In genomic region chr7:2243483-2243840, GRCh38 we compare ENCODE assay signal across 10 cellular contexts. TPM values are rescaled to one million over a fixed set of nuclear protein-coding genes. Genes with fewer than 3 reads are reported as not detected.
DNase-seq lines count a peak whose midpoint lies in the region; TF ChIP-seq lines count a peak whose summit lies in the region.
"Had no signal": no experiment of that assay in that cellular context is flagged by ENCODE, and none has a peak within 500 bp of the region (broad histone marks: within the 10 kb centered on the region; RNA-seq: fewer than 3 reads in every experiment).

No MANE protein-coding gene starts in this region.

- H3K27ac Mint-ChIP-seq in activated naive CD4-positive, alpha-beta T cell treated with anti-CD3 and anti-CD28 coated beads for 36 hours = no peak overlapping the region
- H3K27ac Mint-ChIP-seq in brain = no peak overlapping the region

- H2AFZ ChIP-seq in smooth muscle cell (ENCODE audit: low read depth) = no peak overlapping the region

- no peak overlapping the region for H3K27ac ChIP-seq in smooth muscle cell (ENCODE audit: low read depth)

- H3K36me3 Mint-ChIP-seq in activated naive CD4-positive, alpha-beta T cell treated with anti-CD3 and anti-CD28 coated beads for 36 hours (ENCODE audit: low read depth) = peaks cover 15% of the 10 kb centered on the region
- peaks cover 12% of the 10 kb centered on the region for H3K36me3 Mint-ChIP-seq in brain

- no peak for TF ChIP-seq CTCF in brain (conservative IDR thresholded peaks at IDR 0.05)
- no peak for TF ChIP-seq CTCF in smooth muscle cell (IDR thresholded peaks at IDR 0.05; ENCODE audit: borderline replicate concordance, insufficient read depth, poor library complexity, severe bottlenecking)

- no peak for DNase-seq in activated naive CD4-positive, alpha-beta T cell treated with anti-CD3 and anti-CD28 coated beads for 36 hours
- DNase-seq in activated naive CD4-positive, alpha-beta T cell treated with Interleukin-2 at 50 U/mL for 16 hours = no peak
- DNase-seq in NT2/D1 (ENCODE audit: low read depth, low spot score) (no peak), smooth muscle cell (lab: John Stamatoyannopoulos, UW; ENCODE audit: unreplicated experiment) (no peak), ureter (ENCODE audit: low spot score) (no peak), NCI-H82 (lab: John Stamatoyannopoulos, UW) (no peak), Ammon's horn (ENCODE audit: low spot score) (no peak)
- DNase-seq: NCI-H187 had no signal

- H4K20me1 ChIP-seq in smooth muscle cell (ENCODE audit: low read depth) = no peaks in the 10 kb centered on the region

- no peaks in the 10 kb centered on the region for H3K27me3 Mint-ChIP-seq in activated naive CD4-positive, alpha-beta T cell treated with anti-CD3 and anti-CD28 coated beads for 36 hours (ENCODE audit: low read depth)
- H3K27me3 Mint-ChIP-seq in brain = peaks cover 5% of the 10 kb centered on the region
- H3K27me3 Mint-ChIP-seq: B cell had no signal

- H3K4me3 Mint-ChIP-seq in activated naive CD4-positive, alpha-beta T cell treated with anti-CD3 and anti-CD28 coated beads for 36 hours = peak overlapping the region; percentile 97
- peak overlapping the region; percentile 67 to 98 (median 92) for H3K4me3 Mint-ChIP-seq in brain

- no peaks in the 10 kb centered on the region for H3K9me3 ChIP-seq in NT2/D1 (ENCODE audit: insufficient read depth, low read length)
- no peaks in the 10 kb centered on the region for H3K9me3 ChIP-seq in smooth muscle cell (replicated peaks; ENCODE audit: low read depth)

- H3K4me1 Mint-ChIP-seq in activated naive CD4-positive, alpha-beta T cell treated with anti-CD3 and anti-CD28 coated beads for 36 hours (ENCODE audit: low read depth) = peaks cover 21% of the 10 kb centered on the region
- peaks cover 26% of the 10 kb centered on the region for H3K4me1 Mint-ChIP-seq in brain

- WGBS in smooth muscle cell (ENCODE audit: low lambda C conversion rate) = 86% methylated on average over 10 of the region's 10 CpGs

- H3K79me2 ChIP-seq in smooth muscle cell (ENCODE audit: low read depth) = peaks cover 27% of the 10 kb centered on the region

- H3K27me3 ChIP-seq in NT2/D1 (ENCODE audit: insufficient read depth, insufficient read length) (no peaks in the 10 kb centered on the region), smooth muscle cell (ENCODE audit: low read depth) (no peaks in the 10 kb centered on the region)

- H3K9ac ChIP-seq in NT2/D1 (ENCODE audit: insufficient read length, low read depth) (peak overlapping the region; percentile 94), smooth muscle cell (ENCODE audit: low read depth) (no peak overlapping the region)

- H3K4me2 ChIP-seq in smooth muscle cell = peak overlapping the region; percentile 100

- H3K4me3 ChIP-seq in NT2/D1 (ENCODE audit: insufficient read length, low read depth) (no peak overlapping the region), smooth muscle cell (no peak overlapping the region)

- H3K4me1 ChIP-seq in NT2/D1 (ENCODE audit: insufficient read depth, insufficient read length) = peaks cover 18% of the 10 kb centered on the region
- H3K4me1 ChIP-seq in smooth muscle cell (ENCODE audit: low read depth) = peaks cover 12% of the 10 kb centered on the region

- H3K9me3 Mint-ChIP-seq in activated naive CD4-positive, alpha-beta T cell treated with anti-CD3 and anti-CD28 coated beads for 36 hours = no peaks in the 10 kb centered on the region
- no peaks in the 10 kb centered on the region for H3K9me3 Mint-ChIP-seq in brain

- H3F3A ChIP-seq in smooth muscle cell (ENCODE audit: low read depth) = no peaks in the 10 kb centered on the region

- CTCF ChIA-PET in activated naive CD4-positive, alpha-beta T cell treated with anti-CD3 and anti-CD28 coated beads for 36 hours (lab: Charles Lee) = no interaction called here

- intact Hi-C loops in activated naive CD4-positive, alpha-beta T cell treated with anti-CD3 and anti-CD28 coated beads for 36 hours (cut with micrococcal nuclease) = loop anchor here (2.0 kb wide), 1 partner anchor 109 kb away; no protein-coding TSS in a partner anchor

- H3K36me3 ChIP-seq in NT2/D1 (ENCODE audit: insufficient read depth, insufficient read length, low read length) = peaks cover 63% of the 10 kb centered on the region
- H3K36me3 ChIP-seq in smooth muscle cell (ENCODE audit: low read depth) = no peaks in the 10 kb centered on the region

RNA-seq across cellular contexts. Expression of gene NUDT1, which starts 1.4 kb away (rescaled TPM):
- 100 to 1,000 TPM; 115 to 118 TPM for total RNA-seq in activated naive CD4-positive, alpha-beta T cell treated with anti-CD3 and anti-CD28 coated beads for 36 hours
- polyA plus RNA-seq in brain (ENCODE audit: insufficient read depth, low read depth, low replicate concordance) = 82.3 TPM
- total RNA-seq in smooth muscle cell = 17.8 and 20.7 TPM in 2 replicates
- polyA plus RNA-seq in smooth muscle cell = 46.0 and 51.2 TPM in 2 replicates
- 8.9 TPM for total RNA-seq in ureter

RNA-seq across cellular contexts. Expression of gene MRM2, which starts 1.5 kb away (rescaled TPM):
- 10 to 100 TPM; 21.0 to 24.0 TPM for total RNA-seq in activated naive CD4-positive, alpha-beta T cell treated with anti-CD3 and anti-CD28 coated beads for 36 hours
- 30.9 TPM for polyA plus RNA-seq in brain (ENCODE audit: insufficient read depth, low read depth, low replicate concordance)
- total RNA-seq in smooth muscle cell = 13.0 and 17.1 TPM in 2 replicates
- polyA plus RNA-seq in smooth muscle cell = 30.8 and 34.8 TPM in 2 replicates
- 34.2 TPM for total RNA-seq in ureter

RNA-seq across cellular contexts. Expression of gene MAD1L1, which starts 10.7 kb away (rescaled TPM):
- 10 to 100 TPM; 37.5 to 40.2 TPM for total RNA-seq in activated naive CD4-positive, alpha-beta T cell treated with anti-CD3 and anti-CD28 coated beads for 36 hours
- polyA plus RNA-seq in brain (ENCODE audit: insufficient read depth, low read depth, low replicate concordance) (42.7 TPM), smooth muscle cell (33.4 and 38.4 TPM in 2 replicates)
- total RNA-seq in smooth muscle cell (25.0 and 60.7 TPM in 2 replicates), ureter (41.4 TPM)
